In genomic region chr4:121439669-121440068, GRCh38 we compare ENCODE assay signal across 3 cellular contexts. TPM values are rescaled to one million over a fixed set of nuclear protein-coding genes. Genes with fewer than 3 reads are reported as not detected.
"Had no signal": no experiment of that assay in that cellular context is flagged by ENCODE, and none has a peak within 500 bp of the region (broad histone marks: within the 10 kb centered on the region; RNA-seq: fewer than 3 reads in every experiment).

No MANE protein-coding gene starts in this region.

- DNase-seq: GDM1, GF-D8 had no signal

- ATAC-seq: GM12878 had no signal

- H3K4me3 ChIP-seq: GM12878 had no signal

RNA-seq across cellular contexts. Expression of gene QRFPR, which starts 58.9 kb away (rescaled TPM):
- total RNA-seq: GM12878 had no signal
- polyA plus RNA-seq: GM12878 had no signal
